ENCODE assay signal across 9 cellular contexts in genomic region chr14:76352639-76353281, GRCh38. TPM values are rescaled to one million over a fixed set of nuclear protein-coding genes. Genes with fewer than 3 reads are reported as not detected.
A peak's percentile ranks its signal among the peaks of the same experiment; 100 is the strongest.
DNase-seq lines count a peak whose midpoint lies in the region; ATAC-seq and TF ChIP-seq lines count a peak whose summit lies in the region.
"Had no signal": no experiment of that assay in that cellular context is flagged by ENCODE, and none has a peak within 500 bp of the region (broad histone marks: within the 10 kb centered on the region; RNA-seq: fewer than 3 reads in every experiment).

No MANE protein-coding gene starts in this region.

- intact Hi-C loops in left ventricle myocardium superior (cut with micrococcal nuclease): loop anchor here (5.0 kb wide), 1 partner anchor 300 kb away; no protein-coding TSS in a partner anchor

- H3K4me3 ChIP-seq in HL-60 (replicated peaks; ENCODE audit: insufficient read depth, low read length): no peak overlapping the region
- peak overlapping the region; percentile 58 for H3K4me3 ChIP-seq in skeletal muscle satellite cell (ENCODE audit: low read length)

- DNase-seq in EH (ENCODE audit: low read depth) (peak; percentile 33), HL-60 (ENCODE audit: low read depth in 1 of 2, low spot score in 1 of 2) (peak; percentile 3 to 6), SK-MEL-5 (ENCODE audit: low read depth, low spot score) (peak; percentile 50), left ventricle myocardium superior (peak; percentile 82), NCI-H187 (lab: John Stamatoyannopoulos, UW) (no peak)
- peak; percentile 77 for DNase-seq in activated naive CD8-positive, alpha-beta T cell treated with anti-CD3 and anti-CD28 coated beads, Interleukin-2, amount 10 ng/mL, durations not matched to agents 7 days and 5 days

- H3K4me1 ChIP-seq in skeletal muscle satellite cell (ENCODE audit: control insufficient read depth, insufficient read depth, low read length): no peaks in the 10 kb centered on the region

- H3K27me3 ChIP-seq in HL-60 (ENCODE audit: insufficient read depth, poor library complexity, severe bottlenecking) (no peaks in the 10 kb centered on the region), skeletal muscle satellite cell (ENCODE audit: control insufficient read depth, insufficient read depth, low read length) (peaks cover 34% of the 10 kb centered on the region)

- H3K4me2 ChIP-seq in skeletal muscle satellite cell (ENCODE audit: low read length): peak overlapping the region; percentile 83

- no peaks in the 10 kb centered on the region for H3K36me3 Mint-ChIP-seq in activated naive CD8-positive, alpha-beta T cell treated with anti-CD3 and anti-CD28 coated beads, Interleukin-2, amount 10 ng/mL, durations not matched to agents 7 days and 5 days
- H3K36me3 Mint-ChIP-seq: activated naive CD8-positive, alpha-beta T cell had no signal

- H3K9me3 ChIP-seq in skeletal muscle satellite cell (replicated peaks; ENCODE audit: low read length): no peaks in the 10 kb centered on the region

- TF ChIP-seq CTCF in HL-60 (IDR thresholded peaks at IDR 0.05; ENCODE audit: insufficient read depth, low read length): no peak

- H3K9ac ChIP-seq in skeletal muscle satellite cell (ENCODE audit: low read depth, low read length): no peak overlapping the region

- in situ Hi-C loops in SK-MEL-5 (cut with HindIII; ENCODE audit: low pct_unique_long_range_greater_than_20kb, low sequenced_read_pairs): loop anchor here (25.0 kb wide), 1 partner anchor 315 kb away; no protein-coding TSS in a partner anchor

- H3K27me3 Mint-ChIP-seq in activated naive CD8-positive, alpha-beta T cell treated with anti-CD3 and anti-CD28 coated beads, Interleukin-2, amount 10 ng/mL, durations not matched to agents 7 days and 5 days: peaks cover 34% of the 10 kb centered on the region

- peak overlapping the region; percentile 54 for H3K4me3 Mint-ChIP-seq in activated naive CD8-positive, alpha-beta T cell treated with anti-CD3 and anti-CD28 coated beads, Interleukin-2, amount 10 ng/mL, durations not matched to agents 7 days and 5 days
- H3K4me3 Mint-ChIP-seq: activated naive CD8-positive, alpha-beta T cell had no signal

- no peaks in the 10 kb centered on the region for H3K9me3 Mint-ChIP-seq in activated naive CD8-positive, alpha-beta T cell treated with anti-CD3 and anti-CD28 coated beads, Interleukin-2, amount 10 ng/mL, durations not matched to agents 7 days and 5 days

- no peak overlapping the region for H3K27ac Mint-ChIP-seq in activated naive CD8-positive, alpha-beta T cell treated with anti-CD3 and anti-CD28 coated beads, Interleukin-2, amount 10 ng/mL, durations not matched to agents 7 days and 5 days
- H3K27ac Mint-ChIP-seq: activated naive CD8-positive, alpha-beta T cell had no signal

- H3K4me1 Mint-ChIP-seq in activated naive CD8-positive, alpha-beta T cell treated with anti-CD3 and anti-CD28 coated beads, Interleukin-2, amount 10 ng/mL, durations not matched to agents 7 days and 5 days: peaks cover 5% of the 10 kb centered on the region

- peak; percentile 72 for ATAC-seq in activated naive CD8-positive, alpha-beta T cell treated with anti-CD3 and anti-CD28 coated beads, Interleukin-2, amount 10 ng/mL, durations not matched to agents 7 days and 5 days (ENCODE audit: low read depth)
- peak; percentile 87 for ATAC-seq in left ventricle myocardium superior
- ATAC-seq in HG03460 (IDR thresholded peaks at IDR 0.05; ENCODE audit: unreplicated experiment): no peak

- no peak overlapping the region for H3K27ac ChIP-seq in HL-60 (replicated peaks)

- no peaks in the 10 kb centered on the region for H3K36me3 ChIP-seq in skeletal muscle satellite cell (ENCODE audit: insufficient read depth, low read length)

- POLR2A ChIA-PET in activated naive CD8-positive, alpha-beta T cell treated with anti-CD3 and anti-CD28 coated beads, Interleukin-2, amount 10 ng/mL, durations not matched to agents 7 days and 5 days (lab: Charles Lee): interaction anchor here (0.6 kb wide), 1 partner anchor 97 kb away, joined by 3 read pairs; no protein-coding TSS in a partner anchor

RNA-seq across cellular contexts. Expression of gene ESRRB, which starts 23.2 kb away (rescaled TPM):
- not detected in 2 replicates for total RNA-seq in SK-MEL-5 (2014; rRNA removed; shearing (Covaris generic))
- polyA plus RNA-seq in SK-MEL-5 (2015; cell fraction: cytosol; rRNA removed): not detected in 2 replicates
- 1.2 TPM in 1 of 2 replicates, not detected in the other for polyA plus RNA-seq in SK-MEL-5 (2015; cell fraction: nucleus; rRNA removed)
- under 1 TPM in 1 of 2 experiments, not detected in 1; 0.14 TPM for total RNA-seq in activated naive CD8-positive, alpha-beta T cell treated with anti-CD3 and anti-CD28 coated beads, Interleukin-2, amount 10 ng/mL, durations not matched to agents 7 days and 5 days
- 4.6 TPM for total RNA-seq in left ventricle myocardium superior
- total RNA-seq in skeletal muscle satellite cell (2012; rRNA removed): not detected in 2 replicates

Comparison
In these comparisons a context has a peak if more than half of its experiments do, and no peak if none do; other contexts are left out.
1. DNase-seq: peak in EH (single experiment), HL-60 (2 of 2), SK-MEL-5 (single experiment), activated naive CD8-positive, alpha-beta T cell treated with anti-CD3 and anti-CD28 coated beads, Interleukin-2, amount 10 ng/mL, durations not matched to agents 7 days and 5 days (single experiment) and left ventricle myocardium superior (single experiment); none in NCI-H187 (0 of 2).